16 cellular contexts compared by ENCODE assay signal in genomic region chr15:98581715-98582114, GRCh38.
DNase-seq lines count a peak whose midpoint lies in the region; ATAC-seq and TF ChIP-seq lines count a peak whose summit lies in the region.
"Had no signal": no experiment of that assay in that cellular context is flagged by ENCODE, and none has a peak within 500 bp of the region (broad histone marks: within the 10 kb centered on the region; RNA-seq: fewer than 3 reads in every experiment).

No MANE protein-coding gene starts in this region.

- ATAC-seq in RWPE2 (ENCODE audit: low read depth) = peak; percentile 79; the same call in 2 of the 3 replicates
- ATAC-seq in omental fat pad (ENCODE audit: low FRiP score) = no peak
- ATAC-seq: activated naive CD4-positive, alpha-beta T cell treated with anti-CD3 and anti-CD28 coated beads, Interleukin-2, amount 50 U/mL, for 72 hours had no signal

- H3K36me3 ChIP-seq in H7 (replicated peaks; ENCODE audit: control insufficient read depth, insufficient read depth, low read length) = no peaks in the 10 kb centered on the region
- H3K36me3 ChIP-seq in RWPE2 (ENCODE audit: low read depth) = no peaks in the 10 kb centered on the region
- H3K36me3 ChIP-seq in ascending aorta = no peaks in the 10 kb centered on the region
- H3K36me3 ChIP-seq: MG63 had no signal

- H3K9me3 ChIP-seq in AG04450 (ENCODE audit: control insufficient read depth, insufficient read depth, low read length) = no peaks in the 10 kb centered on the region
- no peaks in the 10 kb centered on the region for H3K9me3 ChIP-seq in RWPE2 (ENCODE audit: severe bottlenecking)
- no peaks in the 10 kb centered on the region for H3K9me3 ChIP-seq in ascending aorta
- H3K9me3 ChIP-seq: testis had no signal

- CTCF ChIA-PET in AG04450 (lab: Charles Lee) = interaction anchor here (1.1 to 2.2 kb wide), 4 partner anchors 13 to 65 kb away, joined by 3 to 9 read pairs (median 6); no protein-coding TSS in a partner anchor

- DNase-seq in AG04450 (ENCODE audit: low read depth, low spot score) (no peak), H7 (peak; percentile 57), RWPE2 (ENCODE audit: low spot score) (no peak), left kidney (ENCODE audit: low read depth, low spot score) (peak; percentile 11), omental fat pad (ENCODE audit: low spot score) (no peak), T1000 (lab: John Stamatoyannopoulos, UW) (no peak), NK-92 (lab: John Stamatoyannopoulos, UW; ENCODE audit: unreplicated experiment) (no peak), ascending aorta (ENCODE audit: low spot score in 2 of 2) (no peak)
- DNase-seq: activated CD4-positive, CD25-positive, alpha-beta regulatory T cell; DND-41; MG63; NCI-H2081 treated with DMSO at 0.1 percent for 48 hours; NK-92 treated with Interleukin-12 subunit alpha and Interleukin-12 subunit beta, amount 100 ng/mL, for 24 hours; stimulated activated CD4-positive, alpha-beta T cell treated with anti-CD3 and anti-CD28 coated beads, Interleukin-1b, Interleukin-23, amount 100 ng/mL, for 48 hours; testis had no signal

- TF ChIP-seq CTCF in AG04450 (IDR thresholded peaks at IDR 0.05; ENCODE audit: low read depth, low read length) (peak; percentile 41), RWPE2 (IDR thresholded peaks at IDR 0.05; ENCODE audit: poor library complexity, severe bottlenecking) (peak; percentile 85), omental fat pad (IDR thresholded peaks at IDR 0.05) (no peak), ascending aorta (IDR thresholded peaks at IDR 0.05) (no peak)

- intact Hi-C loops in ascending aorta (cut with DNase I) = no loop called here

- no peak overlapping the region for H3K27ac ChIP-seq in AG04450 (ENCODE audit: low read depth, low read length)
- no peak overlapping the region for H3K27ac ChIP-seq in RWPE2 (ENCODE audit: poor library complexity, severe bottlenecking)
- no peak overlapping the region for H3K27ac ChIP-seq in ascending aorta
- H3K27ac ChIP-seq: testis had no signal

- H3K27me3 ChIP-seq in AG04450 (ENCODE audit: control insufficient read depth, insufficient read depth, low read length) (peaks cover 22% of the 10 kb centered on the region), H7 (ENCODE audit: control insufficient read depth, insufficient read depth, low read length) (no peaks in the 10 kb centered on the region), RWPE2 (ENCODE audit: insufficient read depth, poor library complexity, severe bottlenecking) (peaks cover 26% of the 10 kb centered on the region), ascending aorta (no peaks in the 10 kb centered on the region)
- H3K27me3 ChIP-seq: testis had no signal

- H3K4me1 ChIP-seq in RWPE2 (ENCODE audit: insufficient read depth, poor library complexity, severe bottlenecking) (no peaks in the 10 kb centered on the region), ascending aorta (no peaks in the 10 kb centered on the region)
- H3K4me1 ChIP-seq: testis had no signal

- POLR2A ChIA-PET in AG04450 (lab: Yijun Ruan, JAX) = no interaction called here

- no peak overlapping the region for H3K4me3 ChIP-seq in AG04450 (ENCODE audit: low read depth, low read length)
- H3K4me3 ChIP-seq in H7 (ENCODE audit: insufficient read depth, low read depth, low read length) = no peak overlapping the region
- H3K4me3 ChIP-seq in RWPE2 (ENCODE audit: severe bottlenecking) = no peak overlapping the region
- no peak overlapping the region for H3K4me3 ChIP-seq in ascending aorta
- H3K4me3 ChIP-seq: MG63, testis had no signal

Comparison
In these comparisons a context has a peak if more than half of its experiments do, and no peak if none do; other contexts are left out.
1. DNase-seq: peak in H7 (single experiment) and left kidney (single experiment); none in AG04450 (single experiment), RWPE2 (single experiment), omental fat pad (single experiment), T1000 (single experiment), NK-92 (single experiment) and ascending aorta (0 of 2).
2. CTCF ChIP-seq: peak in AG04450 (single experiment) and RWPE2 (single experiment); none in omental fat pad (0 of 3) and ascending aorta (0 of 3).